In genomic region chr17:41663451-41664171, GRCh38 we compare ENCODE assay signal across 20 cellular contexts. TPM values are rescaled to one million over a fixed set of nuclear protein-coding genes. Genes with fewer than 3 reads are reported as not detected.
DNase-seq lines count a peak whose midpoint lies in the region; ATAC-seq and TF ChIP-seq lines count a peak whose summit lies in the region.
"Had no signal": no experiment of that assay in that cellular context is flagged by ENCODE, and none has a peak within 500 bp of the region (broad histone marks: within the 10 kb centered on the region; RNA-seq: fewer than 3 reads in every experiment).

No MANE protein-coding gene starts in this region.

- H3K9me3 Mint-ChIP-seq in CD8-positive, alpha-beta memory T cell = no peaks in the 10 kb centered on the region
- no peaks in the 10 kb centered on the region for H3K9me3 Mint-ChIP-seq in effector memory CD8-positive, alpha-beta T cell
- no peaks in the 10 kb centered on the region for H3K9me3 Mint-ChIP-seq in neural progenitor cell
- H3K9me3 Mint-ChIP-seq: stimulated activated naive B cell treated with anti-CD40 and anti-IgM and Interleukin-4, amounts not matched to agents 10 μg/mL and 1 μg/mL and 100 μg/mL, for 72 hours had no signal

- no peaks in the 10 kb centered on the region for H3K27me3 Mint-ChIP-seq in CD8-positive, alpha-beta memory T cell
- H3K27me3 Mint-ChIP-seq in effector memory CD8-positive, alpha-beta T cell = no peaks in the 10 kb centered on the region
- H3K27me3 Mint-ChIP-seq in neural progenitor cell (ENCODE audit: insufficient read depth, low read depth) = peaks cover 17% of the 10 kb centered on the region
- H3K27me3 Mint-ChIP-seq: stimulated activated naive B cell treated with anti-CD40 and anti-IgM and Interleukin-4, amounts not matched to agents 10 μg/mL and 1 μg/mL and 100 μg/mL, for 72 hours had no signal

- no peaks in the 10 kb centered on the region for H3K36me3 Mint-ChIP-seq in CD8-positive, alpha-beta memory T cell
- H3K36me3 Mint-ChIP-seq in effector memory CD8-positive, alpha-beta T cell (ENCODE audit: insufficient read depth) = peaks cover 14% of the 10 kb centered on the region
- H3K36me3 Mint-ChIP-seq in neural progenitor cell = no peaks in the 10 kb centered on the region
- H3K36me3 Mint-ChIP-seq: stimulated activated naive B cell treated with anti-CD40 and anti-IgM and Interleukin-4, amounts not matched to agents 10 μg/mL and 1 μg/mL and 100 μg/mL, for 72 hours had no signal

- H3K4me2 ChIP-seq in neural progenitor cell = no peak overlapping the region
- H3K4me2 ChIP-seq: KMS-11 had no signal

- POLR2A ChIA-PET in CD8-positive, alpha-beta memory T cell (lab: Charles Lee) = interaction anchor here (0.9 to 5.0 kb wide), 5 partner anchors 15 to 845 kb away, joined by 3 to 104 read pairs (median 5); partner anchors contain the start of gene EIF1

- H3K9me3 ChIP-seq in CD8-positive, alpha-beta memory T cell (ENCODE audit: low read length) = no peaks in the 10 kb centered on the region
- no peaks in the 10 kb centered on the region for H3K9me3 ChIP-seq in neural progenitor cell (ENCODE audit: low read depth)
- H3K9me3 ChIP-seq: gastrocnemius medialis, sigmoid colon had no signal

- peaks cover 17% of the 10 kb centered on the region for H3F3A ChIP-seq in neural progenitor cell (ENCODE audit: low read depth)

- no peak overlapping the region for H3K4me3 ChIP-seq in CD8-positive, alpha-beta memory T cell (ENCODE audit: low read length)
- H3K4me3 ChIP-seq in neural progenitor cell = no peak overlapping the region
- H3K4me3 ChIP-seq: gastrocnemius medialis, sigmoid colon had no signal

- H3K4me3 Mint-ChIP-seq in CD8-positive, alpha-beta memory T cell = peak overlapping the region in 5 of 7 donors; percentile 12 to 82 (median 38)
- no peak overlapping the region for H3K4me3 Mint-ChIP-seq in effector memory CD8-positive, alpha-beta T cell
- no peak overlapping the region for H3K4me3 Mint-ChIP-seq in neural progenitor cell
- H3K4me3 Mint-ChIP-seq: stimulated activated naive B cell treated with anti-CD40 and anti-IgM and Interleukin-4, amounts not matched to agents 10 μg/mL and 1 μg/mL and 100 μg/mL, for 72 hours had no signal

- no peaks in the 10 kb centered on the region for H3K36me3 ChIP-seq in CD8-positive, alpha-beta memory T cell (ENCODE audit: insufficient read depth, low read length)
- no peaks in the 10 kb centered on the region for H3K36me3 ChIP-seq in neural progenitor cell
- H3K36me3 ChIP-seq: gastrocnemius medialis, sigmoid colon had no signal

- no peak overlapping the region for H3K9ac ChIP-seq in neural progenitor cell
- H3K9ac ChIP-seq: KMS-11 had no signal

- H3K27ac Mint-ChIP-seq in CD8-positive, alpha-beta memory T cell = peak overlapping the region in 4 of 8 donors; percentile 42 to 97 (median 66)
- H3K27ac Mint-ChIP-seq in effector memory CD8-positive, alpha-beta T cell = peak overlapping the region; percentile 14 to 15
- H3K27ac Mint-ChIP-seq in neural progenitor cell = peak overlapping the region; percentile 55

- H3K79me2 ChIP-seq in neural progenitor cell (ENCODE audit: low read depth) = no peaks in the 10 kb centered on the region

- H2AFZ ChIP-seq in neural progenitor cell (replicated peaks) = no peak overlapping the region

- ATAC-seq in effector memory CD8-positive, alpha-beta T cell (replicated peaks) = no peak
- ATAC-seq in HG02642 (IDR thresholded peaks at IDR 0.05; ENCODE audit: poor library complexity, unreplicated experiment) = no peak

- CTCF ChIA-PET in CD8-positive, alpha-beta memory T cell (lab: Charles Lee) = interaction anchor here (0.7 to 13.9 kb wide), 34 partner anchors 9 to 868 kb away, joined by 3 to 311 read pairs (median 5); partner anchors contain the start of gene EIF1

- no peaks in the 10 kb centered on the region for H3K27me3 ChIP-seq in CD8-positive, alpha-beta memory T cell (ENCODE audit: insufficient read depth, low read length, poor library complexity, severe bottlenecking)
- peaks cover 35% of the 10 kb centered on the region for H3K27me3 ChIP-seq in neural progenitor cell
- H3K27me3 ChIP-seq: gastrocnemius medialis, sigmoid colon had no signal

- no peak for DNase-seq in CD8-positive, alpha-beta memory T cell
- DNase-seq in NCI-H526 (lab: John Stamatoyannopoulos, UW) (peak; percentile 68 to 75), neural progenitor cell (ENCODE audit: low spot score) (no peak), NCI-H69 (lab: John Stamatoyannopoulos, UW) (no peak)
- DNase-seq in effector memory CD8-positive, alpha-beta T cell = no peak
- no peak for DNase-seq in stimulated activated CD4-positive, alpha-beta T cell treated with anti-CD3 and anti-CD28 coated beads, Interleukin-2, amount 100 ng/mL, for 48 hours
- DNase-seq: activated CD8-positive, alpha-beta memory T cell treated with anti-CD3 and anti-CD28 coated beads, Interleukin-2, amount 50 U/mL, for 48 hours; activated gamma-delta T cell; amniotic stem cell; dermis blood vessel endothelial cell had no signal

- TF ChIP-seq CTCF in neural progenitor cell (IDR thresholded peaks at IDR 0.05) = no peak

- H3K4me1 Mint-ChIP-seq in CD8-positive, alpha-beta memory T cell = peaks cover 19 to 29% (median 26%) of the 10 kb centered on the region in 3 donors
- H3K4me1 Mint-ChIP-seq in effector memory CD8-positive, alpha-beta T cell (ENCODE audit: low read depth in 2 of 2) = peaks cover 17 to 18% of the 10 kb centered on the region in 2 donors
- H3K4me1 Mint-ChIP-seq in neural progenitor cell = peaks cover 13% of the 10 kb centered on the region

- H3K27ac ChIP-seq in CD8-positive, alpha-beta memory T cell (ENCODE audit: low read depth, low read length) = no peak overlapping the region
- no peak overlapping the region for H3K27ac ChIP-seq in neural progenitor cell
- H3K27ac ChIP-seq: gastrocnemius medialis, KMS-11, sigmoid colon had no signal

- peaks cover 14% of the 10 kb centered on the region for H3K4me1 ChIP-seq in CD8-positive, alpha-beta memory T cell (ENCODE audit: insufficient read depth, low read length)
- peaks cover 4% of the 10 kb centered on the region for H3K4me1 ChIP-seq in neural progenitor cell

- H4K20me1 ChIP-seq in neural progenitor cell (ENCODE audit: low read depth) = no peaks in the 10 kb centered on the region

RNA-seq across cellular contexts. Expression of gene EIF1, which starts 25.1 kb away (rescaled TPM):
- 1,000 to 10,000 TPM; 1,446 to 1,504 TPM for total RNA-seq in CD8-positive, alpha-beta memory T cell
- 1,526 TPM for polyA plus RNA-seq in CD8-positive, alpha-beta memory T cell
- 60.7 and 91.4 TPM in 2 replicates for total RNA-seq in neural progenitor cell (ENCODE audit: low replicate concordance)

RNA-seq across cellular contexts. Expression of gene KRT17, which starts 39.2 kb away (rescaled TPM):
- under 1 TPM in 1 of 2 experiments, not detected in 1; 0.35 TPM for total RNA-seq in CD8-positive, alpha-beta memory T cell
- polyA plus RNA-seq in CD8-positive, alpha-beta memory T cell = not detected
- not detected in 2 replicates for total RNA-seq in neural progenitor cell (ENCODE audit: low replicate concordance)
- total RNA-seq: gastrocnemius medialis, lung microvascular endothelial cell had no signal

RNA-seq across cellular contexts. Expression of gene GAST, which starts 48.5 kb away (rescaled TPM):
- total RNA-seq in CD8-positive, alpha-beta memory T cell = not detected
- polyA plus RNA-seq in CD8-positive, alpha-beta memory T cell = not detected
- not detected in 2 replicates for total RNA-seq in neural progenitor cell (ENCODE audit: low replicate concordance)
- total RNA-seq: dermis blood vessel endothelial cell, epithelial cell of proximal tubule, gastrocnemius medialis, H4, kidney epithelial cell, lung microvascular endothelial cell, myocyte, sigmoid colon had no signal
- polyA plus RNA-seq: sigmoid colon had no signal

RNA-seq across cellular contexts. Expression of gene KRT16, which starts 51.0 kb away (rescaled TPM):
- total RNA-seq in CD8-positive, alpha-beta memory T cell = not detected
- not detected for polyA plus RNA-seq in CD8-positive, alpha-beta memory T cell
- total RNA-seq in neural progenitor cell (ENCODE audit: low replicate concordance) = not detected in 2 replicates
- total RNA-seq: lung microvascular endothelial cell, myocyte had no signal

Comparison
In these comparisons a context has a peak if more than half of its experiments do, and no peak if none do; other contexts are left out.
1. DNase-seq: peak in NCI-H526 (2 of 2); none in CD8-positive, alpha-beta memory T cell (0 of 5), effector memory CD8-positive, alpha-beta T cell (0 of 3), neural progenitor cell (single experiment), NCI-H69 (single experiment) and stimulated activated CD4-positive, alpha-beta T cell treated with anti-CD3 and anti-CD28 coated beads, Interleukin-2, amount 100 ng/mL, for 48 hours (0 of 2).
2. H3K4me3 Mint-ChIP-seq: peak in CD8-positive, alpha-beta memory T cell (5 of 7); none in effector memory CD8-positive, alpha-beta T cell (0 of 2) and neural progenitor cell (single experiment).
3. RNA of gene EIF1, which starts 25.1 kb away (total RNA-seq): 1,446 to 1,504 TPM in CD8-positive, alpha-beta memory T cell; 60.7 to 91.4 TPM in neural progenitor cell; every median in the first group is over 10 times any median in the second.